1 cellular context compared by ENCODE assay signal in the genomic region with DNA sequence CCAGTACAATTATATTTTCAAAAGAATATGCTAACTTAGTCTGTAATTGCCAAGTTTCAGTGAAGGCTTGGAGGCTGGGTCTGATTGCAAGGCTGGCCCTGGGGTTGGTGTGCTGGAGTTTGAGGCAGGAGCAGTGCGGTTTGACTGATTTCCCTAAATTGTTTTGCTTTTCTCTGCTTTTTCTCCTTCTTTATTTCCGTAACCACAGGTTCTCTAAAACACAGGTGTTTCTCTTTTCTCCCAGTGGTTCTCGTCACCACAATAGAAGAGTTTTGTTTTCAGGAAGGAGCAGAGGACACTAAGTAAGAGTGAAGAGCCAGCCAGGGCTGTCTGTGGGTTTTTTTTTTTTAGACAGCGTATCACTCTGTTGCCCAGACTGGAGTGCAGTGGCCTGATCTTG.
TF ChIP-seq lines count a peak whose summit lies in the region.

No MANE protein-coding gene starts in this region.

TF ChIP-seq in SK-N-SH, 30 proteins besides CTCF, POLR2A, EP300 and RAD21 (continued from another document):
- TF ChIP-seq, protein P1, sequence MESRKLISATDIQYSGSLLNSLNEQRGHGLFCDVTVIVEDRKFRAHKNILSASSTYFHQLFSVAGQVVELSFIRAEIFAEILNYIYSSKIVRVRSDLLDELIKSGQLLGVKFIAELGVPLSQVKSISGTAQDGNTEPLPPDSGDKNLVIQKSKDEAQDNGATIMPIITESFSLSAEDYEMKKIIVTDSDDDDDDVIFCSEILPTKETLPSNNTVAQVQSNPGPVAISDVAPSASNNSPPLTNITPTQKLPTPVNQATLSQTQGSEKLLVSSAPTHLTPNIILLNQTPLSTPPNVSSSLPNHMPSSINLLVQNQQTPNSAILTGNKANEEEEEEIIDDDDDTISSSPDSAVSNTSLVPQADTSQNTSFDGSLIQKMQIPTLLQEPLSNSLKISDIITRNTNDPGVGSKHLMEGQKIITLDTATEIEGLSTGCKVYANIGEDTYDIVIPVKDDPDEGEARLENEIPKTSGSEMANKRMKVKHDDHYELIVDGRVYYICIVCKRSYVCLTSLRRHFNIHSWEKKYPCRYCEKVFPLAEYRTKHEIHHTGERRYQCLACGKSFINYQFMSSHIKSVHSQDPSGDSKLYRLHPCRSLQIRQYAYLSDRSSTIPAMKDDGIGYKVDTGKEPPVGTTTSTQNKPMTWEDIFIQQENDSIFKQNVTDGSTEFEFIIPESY (IDR thresholded peaks at IDR 0.05; ENCODE audit: borderline replicate concordance, low read depth): no peak
- TF ChIP-seq FOXM1 (IDR thresholded peaks at IDR 0.05; ENCODE audit: low read depth) (no peak), YY1 (IDR thresholded peaks at IDR 0.05; ENCODE audit: low read depth) (no peak), EZH2phosphoT487 (IDR thresholded peaks at IDR 0.05; ENCODE audit: borderline replicate concordance, low read depth) (no peak), ELF1 (IDR thresholded peaks at IDR 0.05) (no peak), FOXJ3 (CRISPR knock-in tag; IDR thresholded peaks at IDR 0.05) (no peak), JUND (IDR thresholded peaks at IDR 0.05) (no peak), SIN3A (IDR thresholded peaks at IDR 0.05; ENCODE audit: borderline replicate concordance, low read depth, low read length) (no peak)
- TF ChIP-seq, protein P2, sequence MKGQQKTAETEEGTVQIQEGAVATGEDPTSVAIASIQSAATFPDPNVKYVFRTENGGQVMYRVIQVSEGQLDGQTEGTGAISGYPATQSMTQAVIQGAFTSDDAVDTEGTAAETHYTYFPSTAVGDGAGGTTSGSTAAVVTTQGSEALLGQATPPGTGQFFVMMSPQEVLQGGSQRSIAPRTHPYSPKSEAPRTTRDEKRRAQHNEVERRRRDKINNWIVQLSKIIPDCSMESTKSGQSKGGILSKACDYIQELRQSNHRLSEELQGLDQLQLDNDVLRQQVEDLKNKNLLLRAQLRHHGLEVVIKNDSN (IDR thresholded peaks at IDR 0.05; ENCODE audit: borderline replicate concordance, low read depth): no peak
- TF ChIP-seq, protein P3, sequence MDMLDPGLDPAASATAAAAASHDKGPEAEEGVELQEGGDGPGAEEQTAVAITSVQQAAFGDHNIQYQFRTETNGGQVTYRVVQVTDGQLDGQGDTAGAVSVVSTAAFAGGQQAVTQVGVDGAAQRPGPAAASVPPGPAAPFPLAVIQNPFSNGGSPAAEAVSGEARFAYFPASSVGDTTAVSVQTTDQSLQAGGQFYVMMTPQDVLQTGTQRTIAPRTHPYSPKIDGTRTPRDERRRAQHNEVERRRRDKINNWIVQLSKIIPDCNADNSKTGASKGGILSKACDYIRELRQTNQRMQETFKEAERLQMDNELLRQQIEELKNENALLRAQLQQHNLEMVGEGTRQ (IDR thresholded peaks at IDR 0.05; ENCODE audit: borderline replicate concordance, low read depth, low read length): no peak
